ENCODE assay signal across 20 cellular contexts in genomic region chr9:130201399-130201873, GRCh38. TPM values are rescaled to one million over a fixed set of nuclear protein-coding genes. Genes with fewer than 3 reads are reported as not detected.
A peak's percentile ranks its signal among the peaks of the same experiment; 100 is the strongest.
DNase-seq lines count a peak whose midpoint lies in the region; FAIRE-seq and TF ChIP-seq lines count a peak whose summit lies in the region.
"Had no signal": no experiment of that assay in that cellular context is flagged by ENCODE, and none has a peak within 500 bp of the region (broad histone marks: within the 10 kb centered on the region; RNA-seq: fewer than 3 reads in every experiment).

No MANE protein-coding gene starts in this region.

- no peak overlapping the region for H3K9ac ChIP-seq in H9 (ENCODE audit: extremely low read depth, insufficient read length, low read length)
- no peak overlapping the region for H3K9ac ChIP-seq in mammary epithelial cell (ENCODE audit: insufficient read depth, low read length)
- H3K9ac ChIP-seq in kidney (ENCODE audit: low read length in 2 of 2): no peak overlapping the region

- H2BK5ac ChIP-seq in H9 (ENCODE audit: insufficient read length, low read length): no peak overlapping the region

- H3K56ac ChIP-seq in H9 (ENCODE audit: insufficient read length, low read depth, low read length): no peak overlapping the region

- H2AK5ac ChIP-seq in H9 (ENCODE audit: insufficient read length, low read length): no peak overlapping the region

- no peak overlapping the region for H4K5ac ChIP-seq in H9 (ENCODE audit: insufficient read length, low read depth, low read length)

- H3K4me1 ChIP-seq in H9 (ENCODE audit: insufficient read depth, low read length): no peaks in the 10 kb centered on the region
- H3K4me1 ChIP-seq in mammary epithelial cell (ENCODE audit: insufficient read depth, low read length): peaks cover 47% of the 10 kb centered on the region
- peaks cover 43 to 44% of the 10 kb centered on the region in 2 donors for H3K4me1 ChIP-seq in kidney (ENCODE audit: control insufficient read depth in 1 of 2, insufficient read depth in 1 of 2, low read depth in 1 of 2, low read length in 2 of 2)
- peaks cover 0 to 49% (median 20%) of the 10 kb centered on the region in 4 donors for H3K4me1 ChIP-seq in stomach
- peaks cover 14% of the 10 kb centered on the region for H3K4me1 ChIP-seq in osteoblast (ENCODE audit: insufficient read depth, low read length)

- H4K8ac ChIP-seq in H9 (replicated peaks; ENCODE audit: insufficient read length, low read depth, low read length): no peak overlapping the region

- H3K27ac ChIP-seq in H9 (ENCODE audit: insufficient read length, low read depth, low read length) (no peak overlapping the region), mammary epithelial cell (ENCODE audit: insufficient read depth, low read depth, low read length) (no peak overlapping the region), kidney (ENCODE audit: low read depth in 2 of 2, low read length in 2 of 2) (peak overlapping the region; percentile 35 to 71), stomach (peak overlapping the region in 3 of 5 donors; percentile 72 to 90 (median 81)), osteoblast (ENCODE audit: low read depth, low read length) (no peak overlapping the region)
- H3K27ac ChIP-seq: neutrophil, right atrium auricular region had no signal

- H3K23ac ChIP-seq in H9 (ENCODE audit: insufficient read length, low read depth, low read length): no peak overlapping the region

- H4K20me1 ChIP-seq in H9 (ENCODE audit: control insufficient read depth, insufficient read depth, insufficient read length) (no peaks in the 10 kb centered on the region), mammary epithelial cell (ENCODE audit: insufficient read depth, low read length) (no peaks in the 10 kb centered on the region), osteoblast (ENCODE audit: insufficient read depth, low read length) (peaks cover 48% of the 10 kb centered on the region)

- BruUV-seq in mammary epithelial cell (replicated peaks; lab: Mats Ljungman, UMichigan): no TSS peak

- H3K36me3 ChIP-seq in mammary epithelial cell (ENCODE audit: insufficient read depth, low read length) (no peaks in the 10 kb centered on the region), kidney (ENCODE audit: control insufficient read depth in 1 of 2, insufficient read depth in 2 of 2, low read length in 2 of 2) (no peaks in the 10 kb centered on the region), stomach (no peaks in the 10 kb centered on the region), osteoblast (ENCODE audit: insufficient read depth, low read length) (peaks cover 5% of the 10 kb centered on the region)
- H3K36me3 ChIP-seq: neutrophil, right atrium auricular region had no signal

- no peak for FAIRE-seq in kidney (lab: Jason Lieb, UNC)
- FAIRE-seq: GM12878 had no signal

- TF ChIP-seq CTCF in H9 (conservative IDR thresholded peaks at IDR 0.05) (no peak), mammary epithelial cell (conservative IDR thresholded peaks at IDR 0.05 in 1 of 2, IDR thresholded peaks at IDR 0.05 in 1 of 2; ENCODE audit: extremely low read depth in 1 of 2, insufficient read depth in 1 of 2, low read depth in 1 of 2, low read length in 2 of 2) (no peak), kidney (IDR thresholded peaks at IDR 0.05; ENCODE audit: borderline replicate concordance, extremely low read depth, insufficient read depth) (no peak), stomach (IDR thresholded peaks at IDR 0.05) (no peak), osteoblast (IDR thresholded peaks at IDR 0.05; ENCODE audit: extremely low read depth, low read depth, low read length) (no peak)

- H3T11ph ChIP-seq in H9 (ENCODE audit: low read length): no peak overlapping the region

- H3K4me3 Mint-ChIP-seq in H9: no peak overlapping the region
- H3K4me3 Mint-ChIP-seq: activated naive CD4-positive, alpha-beta T cell treated with anti-CD3 and anti-CD28 coated beads, Interleukin-2, amount 10 ng/mL, durations not matched to agents 7 days and 5 days; activated T-cell treated with anti-CD3 and anti-CD28 coated beads, Interleukin-2, amount 50 U/mL, for 4 hours; CD14-positive monocyte; stimulated activated naive B cell treated with anti-CD40 and anti-IgM and Interleukin-4, amounts not matched to agents 10 μg/mL and 1 μg/mL and 100 μg/mL, for 72 hours had no signal

- intact Hi-C loops in mammary epithelial cell (cut with micrococcal nuclease): no loop called here
- intact Hi-C loops in kidney (cut with DNase I): no loop called here
- intact Hi-C loops in stomach (cut with DNase I; ENCODE audit: low total_unique reads): no loop called here

- CTCF ChIA-PET in mammary epithelial cell (lab: Charles Lee; ENCODE audit: low non-redundant PET): no interaction called here

- H2BK120ac ChIP-seq in H9 (ENCODE audit: low read depth, low read length, poor library complexity, severe bottlenecking): no peak overlapping the region

- TF ChIP-seq EP300 in stomach (IDR thresholded peaks at IDR 0.05): peak; percentile 77

- in situ Hi-C loops in mammary epithelial cell (cut with MboI; ENCODE audit: low sequenced_read_pairs in 2 of 2): no loop called here

- no peak overlapping the region for H2BK12ac ChIP-seq in H9 (ENCODE audit: insufficient read length, low read depth, low read length)

- H3K9me3 ChIP-seq in H9 (ENCODE audit: control insufficient read depth, low read depth, low read length) (no peaks in the 10 kb centered on the region), mammary epithelial cell (replicated peaks; ENCODE audit: insufficient read depth, low read length) (no peaks in the 10 kb centered on the region), kidney (ENCODE audit: control insufficient read depth in 1 of 2, low read length in 2 of 2) (no peaks in the 10 kb centered on the region), stomach (no peaks in the 10 kb centered on the region), osteoblast (ENCODE audit: low read depth, low read length) (no peaks in the 10 kb centered on the region)
- H3K9me3 ChIP-seq: neutrophil, right atrium auricular region had no signal

- peaks cover 10 to 13% of the 10 kb centered on the region in 2 experiments for H3K4me1 Mint-ChIP-seq in H9
- H3K4me1 Mint-ChIP-seq: activated naive CD4-positive, alpha-beta T cell treated with anti-CD3 and anti-CD28 coated beads, Interleukin-2, amount 10 ng/mL, durations not matched to agents 7 days and 5 days; CD14-positive monocyte; stimulated activated naive B cell treated with anti-CD40 and anti-IgM and Interleukin-4, amounts not matched to agents 10 μg/mL and 1 μg/mL and 100 μg/mL, for 72 hours had no signal

- H3K4me2 ChIP-seq in H9 (ENCODE audit: insufficient read depth, insufficient read length, low read length): no peak overlapping the region
- H3K4me2 ChIP-seq in mammary epithelial cell (ENCODE audit: insufficient read depth, low read depth, low read length): peak overlapping the region; percentile 12
- H3K4me2 ChIP-seq in osteoblast (ENCODE audit: insufficient read depth, low read length): no peak overlapping the region

- dilution Hi-C loops in mammary epithelial cell (cut with HindIII; ENCODE audit: low sequenced_read_pairs): no loop called here

- no peak overlapping the region for H3K4ac ChIP-seq in H9 (ENCODE audit: low read depth, low read length)

- H3K9me3 Mint-ChIP-seq in H9: no peaks in the 10 kb centered on the region
- H3K9me3 Mint-ChIP-seq: activated naive CD4-positive, alpha-beta T cell treated with anti-CD3 and anti-CD28 coated beads, Interleukin-2, amount 10 ng/mL, durations not matched to agents 7 days and 5 days; activated T-cell treated with anti-CD3 and anti-CD28 coated beads, Interleukin-2, amount 50 U/mL, for 4 hours; stimulated activated naive B cell treated with anti-CD40 and anti-IgM and Interleukin-4, amounts not matched to agents 10 μg/mL and 1 μg/mL and 100 μg/mL, for 72 hours had no signal

- no peak overlapping the region for H2BK15ac ChIP-seq in H9 (ENCODE audit: low read depth, low read length)

- no peak overlapping the region for H2AFZ ChIP-seq in H9 (ENCODE audit: low read length)
- no peak overlapping the region for H2AFZ ChIP-seq in mammary epithelial cell (ENCODE audit: low read depth, low read length)
- no peak overlapping the region for H2AFZ ChIP-seq in osteoblast (ENCODE audit: low read length)

- H3K79me2 ChIP-seq in H9 (ENCODE audit: insufficient read depth, low read length) (no peaks in the 10 kb centered on the region), mammary epithelial cell (ENCODE audit: insufficient read depth, low read length) (peaks cover 40% of the 10 kb centered on the region), osteoblast (ENCODE audit: insufficient read depth, low read length) (peaks cover 76% of the 10 kb centered on the region)

- H2BK20ac ChIP-seq in H9 (ENCODE audit: low read depth, low read length, poor library complexity, severe bottlenecking): no peak overlapping the region

- no peaks in the 10 kb centered on the region for H3K79me1 ChIP-seq in H9 (ENCODE audit: insufficient read depth, low read depth, low read length, poor library complexity, severe bottlenecking)

- H3K27me3 ChIP-seq in H9 (ENCODE audit: insufficient read depth, low read length) (no peaks in the 10 kb centered on the region), mammary epithelial cell (ENCODE audit: insufficient read depth, low read length) (no peaks in the 10 kb centered on the region), stomach (no peaks in the 10 kb centered on the region), osteoblast (ENCODE audit: insufficient read depth, low read length) (no peaks in the 10 kb centered on the region)
- H3K27me3 ChIP-seq: neutrophil, right atrium auricular region had no signal

- no peak for TF ChIP-seq POLR2A in stomach (IDR thresholded peaks at IDR 0.05)

- H3K23me2 ChIP-seq in H9 (ENCODE audit: insufficient read length, low read depth, low read length, poor library complexity, severe bottlenecking): no peaks in the 10 kb centered on the region

- peaks cover 0 to 2% (median 0%) of the 10 kb centered on the region in 3 experiments; a peak in 2 of 7 replicates for H3K36me3 Mint-ChIP-seq in H9 (ENCODE audit: insufficient read depth in 1 of 3, low read depth in 3 of 3)
- H3K36me3 Mint-ChIP-seq: activated naive CD4-positive, alpha-beta T cell treated with anti-CD3 and anti-CD28 coated beads, Interleukin-2, amount 10 ng/mL, durations not matched to agents 7 days and 5 days; CD14-positive monocyte; stimulated activated naive B cell treated with anti-CD40 and anti-IgM and Interleukin-4, amounts not matched to agents 10 μg/mL and 1 μg/mL and 100 μg/mL, for 72 hours had no signal

- no peaks in the 10 kb centered on the region; the same call in none of the 2 replicates for H3K27me3 Mint-ChIP-seq in H9 (ENCODE audit: low read depth)
- H3K27me3 Mint-ChIP-seq: activated naive CD4-positive, alpha-beta T cell treated with anti-CD3 and anti-CD28 coated beads, Interleukin-2, amount 10 ng/mL, durations not matched to agents 7 days and 5 days; stimulated activated naive B cell treated with anti-CD40 and anti-IgM and Interleukin-4, amounts not matched to agents 10 μg/mL and 1 μg/mL and 100 μg/mL, for 72 hours had no signal

- WGBS in H9 (ENCODE audit: extremely low coverage, insufficient read length, low lambda C conversion rate): no CpG with 5 or more reads among the region's 12 CpGs
- whole genome bisulfite sequencing in mammary epithelial cell (ENCODE audit: low coverage, missing lambda C conversion rate): 7% methylated on average over 2 of the region's 12 CpGs
- 74 to 91% (median 80%) methylated on average over 11 to 12 of the region's 12 CpGs for whole genome bisulfite sequencing in stomach, 5 donors

- no peak overlapping the region for H3K18ac ChIP-seq in H9 (ENCODE audit: insufficient read length, low read depth, low read length)

- peak overlapping the region in 2 of 3 experiments; percentile 80 to 95; a peak in 6 of 7 replicates for H3K27ac Mint-ChIP-seq in H9
- H3K27ac Mint-ChIP-seq: activated naive CD4-positive, alpha-beta T cell treated with anti-CD3 and anti-CD28 coated beads, Interleukin-2, amount 10 ng/mL, durations not matched to agents 7 days and 5 days; CD14-positive monocyte; stimulated activated naive B cell treated with anti-CD40 and anti-IgM and Interleukin-4, amounts not matched to agents 10 μg/mL and 1 μg/mL and 100 μg/mL, for 72 hours had no signal

- H4K91ac ChIP-seq in H9 (ENCODE audit: insufficient read length, low read depth, low read length): no peak overlapping the region

- H3K4me3 ChIP-seq in mammary epithelial cell (replicated peaks in 1 of 3; ENCODE audit: insufficient read depth in 1 of 3, low read depth in 2 of 3, low read length in 3 of 3) (no peak overlapping the region), kidney (ENCODE audit: low read length in 2 of 2) (no peak overlapping the region), stomach (no peak overlapping the region), osteoblast (ENCODE audit: insufficient read depth, low read length) (no peak overlapping the region)
- H3K4me3 ChIP-seq: GM12878, right atrium auricular region had no signal

- H3K14ac ChIP-seq in H9 (ENCODE audit: insufficient read depth, low read length): no peak overlapping the region; the same call in 1 of the 2 replicates

- no peak for DNase-seq in H9
- no peak for DNase-seq in mammary epithelial cell
- no peak for DNase-seq in kidney
- no peak for DNase-seq in stomach
- no peak for DNase-seq in activated effector memory CD4-positive, alpha-beta T cell treated with anti-CD3 and anti-CD28 coated beads, Interleukin-2, amount 50 U/mL, for 16 hours
- no peak for DNase-seq in COR-L47 (lab: John Stamatoyannopoulos, UW)
- no peak for DNase-seq in osteoblast (ENCODE audit: insufficient read length, low spot score, missing footprints)
- DNase-seq in cerebellar cortex (ENCODE audit: low spot score): no peak
- DNase-seq: ACHN; activated CD4-positive, CD25-positive, alpha-beta regulatory T cell; activated naive CD4-positive, alpha-beta T cell treated with anti-CD3 and anti-CD28 coated beads, Interleukin-2, amount 10 ng/mL, durations not matched to agents 7 days and 5 days; activated T-cell treated with anti-CD3 and anti-CD28 coated beads, Interleukin-2, amount 50 U/mL, for 4 hours; DMS53; NCI-H1694; stimulated activated naive B cell treated with anti-CD40 and anti-IgM and Interleukin-4, amounts not matched to agents 10 μg/mL and 1 μg/mL and 100 μg/mL, for 72 hours; T-helper 9 cell had no signal

RNA-seq across cellular contexts. Expression of gene NCS1, which starts 29.2 kb away (rescaled TPM):
- 35.0 and 38.1 TPM in 2 replicates for total RNA-seq in H9 (2021)
- 10 to 100 TPM; 76.5 to 85.4 TPM for total RNA-seq in mammary epithelial cell
- polyA plus RNA-seq in mammary epithelial cell: 59.8 TPM
- polyA minus RNA-seq in mammary epithelial cell: 53.3 TPM
- total RNA-seq in kidney: 37.4 TPM
- 27.7 TPM for polyA plus RNA-seq in kidney (ENCODE audit: insufficient read depth, low read depth, low replicate concordance)
- total RNA-seq in stomach: 10 to 100 TPM; 12.8 to 50.0 (median 16.7) TPM
- polyA plus RNA-seq in stomach: 10 to 100 TPM in 1 of 3 donors, 1 to 10 TPM in 2; 3.2 to 26.0 (median 6.4) TPM
- 43.0 and 49.9 TPM in 2 replicates for total RNA-seq in osteoblast
- polyA plus RNA-seq: CD14-positive monocyte had no signal

Comparison
In these comparisons a context has a peak if more than half of its experiments do, and no peak if none do; other contexts are left out.
1. H3K27ac ChIP-seq: peak in kidney (2 of 2) and stomach (3 of 5); none in H9 (single experiment), mammary epithelial cell (single experiment) and osteoblast (single experiment).